ENCODE assay signal across 12 cellular contexts in the genomic region with DNA sequence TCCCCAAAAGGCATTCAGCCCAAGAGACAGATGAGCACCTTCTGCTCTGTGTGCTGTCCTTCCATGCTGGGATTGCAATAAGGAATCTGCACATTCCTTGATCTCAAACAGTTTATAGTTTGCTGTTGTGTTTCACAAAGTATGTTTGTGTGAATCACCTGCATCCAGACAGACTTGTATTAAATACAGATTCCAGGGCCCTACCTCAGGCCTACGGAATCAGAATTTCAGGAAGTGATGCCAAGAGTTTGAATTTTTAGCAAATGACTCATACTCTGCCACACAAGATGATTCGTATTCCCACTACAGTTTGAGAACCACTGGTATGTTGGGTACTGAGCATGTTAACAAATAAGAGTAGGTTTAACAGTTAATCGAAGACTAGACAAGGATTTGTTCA.
DNase-seq lines count a peak whose midpoint lies in the region; ATAC-seq, FAIRE-seq and TF ChIP-seq lines count a peak whose summit lies in the region.
"Had no signal": no experiment of that assay in that cellular context is flagged by ENCODE, and none has a peak within 500 bp of the region (broad histone marks: within the 10 kb centered on the region; RNA-seq: fewer than 3 reads in every experiment).

No MANE protein-coding gene starts in this region.

- peaks cover 30% of the 10 kb centered on the region for H3K4me1 Mint-ChIP-seq in stimulated activated memory B cell treated with anti-CD40 and anti-IgM and Interleukin-4, amounts not matched to agents 10 μg/mL and 1 μg/mL and 100 μg/mL, for 72 hours

- DNase-seq in AG20443 (ENCODE audit: low spot score): peak; percentile 29
- DNase-seq in HTR-8/SVneo (ENCODE audit: insufficient read length, low spot score): peak; percentile 37
- peak; percentile 14 for DNase-seq in amniotic stem cell (lab: John Stamatoyannopoulos, UW)
- peak; percentile 80 for DNase-seq in iris pigment epithelial cell (ENCODE audit: low read depth)
- DNase-seq in stimulated activated CD4-positive, alpha-beta T cell treated with anti-CD3 and anti-CD28 coated beads, Interleukin-2, amount 100 ng/mL, for 24 hours: no peak
- no peak for DNase-seq in GM10266 (ENCODE audit: extremely low spot score)
- DNase-seq: dorsolateral prefrontal cortex, left cardiac atrium, NCI-H774, right cardiac atrium had no signal

- no peak overlapping the region for H3K4me3 Mint-ChIP-seq in stimulated activated memory B cell treated with anti-CD40 and anti-IgM and Interleukin-4, amounts not matched to agents 10 μg/mL and 1 μg/mL and 100 μg/mL, for 72 hours

- H3K27ac Mint-ChIP-seq in stimulated activated memory B cell treated with anti-CD40 and anti-IgM and Interleukin-4, amounts not matched to agents 10 μg/mL and 1 μg/mL and 100 μg/mL, for 72 hours: no peak overlapping the region

- no peak for ATAC-seq in stimulated activated memory B cell treated with anti-CD40 and anti-IgM and Interleukin-4, amounts not matched to agents 10 μg/mL and 1 μg/mL and 100 μg/mL, for 72 hours
- ATAC-seq in GM19328 (IDR thresholded peaks at IDR 0.05; ENCODE audit: unreplicated experiment): no peak
- ATAC-seq: left cardiac atrium, right cardiac atrium had no signal

- peaks cover 5% of the 10 kb centered on the region for H3K9me3 Mint-ChIP-seq in stimulated activated memory B cell treated with anti-CD40 and anti-IgM and Interleukin-4, amounts not matched to agents 10 μg/mL and 1 μg/mL and 100 μg/mL, for 72 hours

- peaks cover 24% of the 10 kb centered on the region for H3K36me3 Mint-ChIP-seq in stimulated activated memory B cell treated with anti-CD40 and anti-IgM and Interleukin-4, amounts not matched to agents 10 μg/mL and 1 μg/mL and 100 μg/mL, for 72 hours

- FAIRE-seq in HTR-8/SVneo (lab: Jason Lieb, UNC): peak; percentile 87

- no peak for TF ChIP-seq CTCF in GM10266 (IDR thresholded peaks at IDR 0.05; ENCODE audit: control insufficient read depth, insufficient read depth, low read depth, missing control alignments)

- H3K27me3 Mint-ChIP-seq in stimulated activated memory B cell treated with anti-CD40 and anti-IgM and Interleukin-4, amounts not matched to agents 10 μg/mL and 1 μg/mL and 100 μg/mL, for 72 hours: no peaks in the 10 kb centered on the region

Comparison
In these comparisons a context has a peak if more than half of its experiments do, and no peak if none do; other contexts are left out.
1. DNase-seq: peak in AG20443 (single experiment), HTR-8/SVneo (single experiment), amniotic stem cell (single experiment) and iris pigment epithelial cell (single experiment); none in stimulated activated CD4-positive, alpha-beta T cell treated with anti-CD3 and anti-CD28 coated beads, Interleukin-2, amount 100 ng/mL, for 24 hours (0 of 2) and GM10266 (single experiment).